19 cellular contexts compared by ENCODE assay signal in the genomic region with DNA sequence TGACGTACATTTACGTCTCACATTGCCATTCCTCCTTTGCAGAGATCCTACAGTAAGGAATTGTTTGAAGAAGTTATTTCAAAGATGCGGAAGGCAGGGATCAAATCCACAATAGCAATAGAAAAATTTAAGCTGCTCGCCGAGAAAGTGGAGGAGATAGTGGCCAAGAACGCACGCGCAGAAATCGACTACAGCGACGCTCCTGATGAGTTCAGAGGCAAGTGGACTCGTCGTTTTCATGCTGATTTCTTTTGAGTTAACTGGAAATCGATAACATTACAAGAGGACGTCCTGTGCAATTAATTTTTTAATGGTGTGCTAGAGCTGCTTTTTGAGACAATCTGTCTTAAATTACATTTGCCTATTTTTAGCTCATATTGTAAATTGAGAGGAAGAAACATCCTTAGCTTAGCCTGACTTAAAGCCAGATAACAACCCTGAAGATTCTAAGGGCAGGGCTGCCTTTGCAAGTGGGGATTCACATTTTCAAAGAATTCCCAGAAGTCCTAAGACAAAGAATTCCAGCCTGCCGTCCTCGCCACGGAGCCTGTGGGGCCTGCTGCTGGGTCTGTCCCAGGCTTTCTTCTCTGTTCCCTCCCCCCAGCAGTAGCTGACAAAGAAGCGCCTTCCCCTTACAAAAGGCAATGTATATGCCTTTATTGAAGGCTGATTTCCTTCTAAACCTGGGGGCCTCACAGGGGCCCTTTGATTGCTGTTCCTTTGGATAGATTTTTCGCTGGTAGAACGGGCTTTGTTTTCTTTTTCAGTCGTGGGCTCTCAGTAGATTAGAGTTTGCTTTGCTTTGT. TPM values are rescaled to one million over a fixed set of nuclear protein-coding genes. Genes with fewer than 3 reads are reported as not detected.
DNase-seq lines count a peak whose midpoint lies in the region; ATAC-seq and TF ChIP-seq lines count a peak whose summit lies in the region.
"Had no signal": no experiment of that assay in that cellular context is flagged by ENCODE, and none has a peak within 500 bp of the region (broad histone marks: within the 10 kb centered on the region; RNA-seq: fewer than 3 reads in every experiment).

No MANE protein-coding gene starts in this region.

- H3K4me1 ChIP-seq in GM23248 (ENCODE audit: insufficient read depth) (peaks cover 9% of the 10 kb centered on the region), psoas muscle (peaks cover 9% of the 10 kb centered on the region)

- no peak overlapping the region for H2AFZ ChIP-seq in GM23248

- in situ Hi-C loops in GM23248 (cut with MboI), result no loop called here

- DNase-seq in GM23248, result peak; percentile 23
- peak in 7 of 61 donors; percentile 2 to 32 (median 10) for DNase-seq in caudate nucleus (lab: John Stamatoyannopoulos, UW)
- DNase-seq in iPS-NIHi11 (ENCODE audit: low spot score), result peak; percentile 52
- DNase-seq in psoas muscle, result no peak
- no peak for DNase-seq in NCI-H2107 treated with DMSO at 0.1 percent for 48 hours (lab: John Stamatoyannopoulos, UW; ENCODE audit: unreplicated experiment)
- no peak for DNase-seq in dedifferentiated amniotic fluid mesenchymal stem cell (ENCODE audit: extremely low spot score)
- DNase-seq in NCI-H1417 (lab: John Stamatoyannopoulos, UW), result no peak
- DNase-seq: activated CD8-positive, alpha-beta T cell treated with anti-CD3 and anti-CD28 coated beads for 36 hours; activated T-cell treated with anti-CD3 and anti-CD28 coated beads, Interleukin-2, amount 50 U/mL, for 48 hours; effector memory CD8-positive, alpha-beta T cell; HFFc6; left ventricle myocardium superior; NCI-H1436 treated with DMSO at 0.1 percent for 48 hours; NCI-H446 treated with DMSO at 0.1 percent for 48 hours; Right ventricle myocardium superior; T-helper 1 cell; trophoblast cell had no signal

- no peaks in the 10 kb centered on the region for H3K9me3 ChIP-seq in GM23248 (ENCODE audit: low read depth)
- H3K9me3 ChIP-seq in psoas muscle, result no peaks in the 10 kb centered on the region

- H3K27me3 ChIP-seq in GM23248 (replicated peaks; ENCODE audit: insufficient read depth) (no peaks in the 10 kb centered on the region), psoas muscle (ENCODE audit: insufficient read depth in 3 of 3, low read length in 2 of 3) (no peaks in the 10 kb centered on the region)

- ATAC-seq in psoas muscle, result peak in 1 of 4 donors; percentile 42
- ATAC-seq in HG02610 (IDR thresholded peaks at IDR 0.05; ENCODE audit: unreplicated experiment), result no peak
- ATAC-seq: activated CD8-positive, alpha-beta T cell treated with anti-CD3 and anti-CD28 coated beads for 36 hours; effector memory CD8-positive, alpha-beta T cell; left ventricle myocardium superior; stimulated activated effector memory CD8-positive, alpha-beta T cell treated with anti-CD3 and anti-CD28 coated beads, Interleukin-12 subunit alpha, Interleukin-12 subunit beta, amount 100 ng/mL, for 72 hours had no signal

- TF ChIP-seq CTCF in psoas muscle (IDR thresholded peaks at IDR 0.05), result no peak

- H3K9ac ChIP-seq in GM23248, result no peak overlapping the region

- WGBS in GM23248 (ENCODE audit: low coverage in 1 of 2, low lambda C conversion rate in 2 of 2, missing lambda C conversion rate in 2 of 2), 2 experiments, result 44 to 46% methylated on average over 21 to 22 of the region's 22 CpGs
- 43 to 63% (median 44%) methylated on average over 22 of the region's 22 CpGs for WGBS in psoas muscle, 3 donors

- H3K4me2 ChIP-seq in GM23248 (ENCODE audit: unreplicated experiment), result no peak overlapping the region

- H3K36me3 ChIP-seq in GM23248 (ENCODE audit: low read depth), result peaks cover 15% of the 10 kb centered on the region; the same call in 1 of the 2 replicates
- H3K36me3 ChIP-seq in psoas muscle (ENCODE audit: insufficient read depth in 1 of 2, low read depth in 1 of 2), result peaks cover 13 to 39% of the 10 kb centered on the region in 2 donors

- H3K4me3 ChIP-seq in GM23248, result no peak overlapping the region
- H3K4me3 ChIP-seq in psoas muscle, result peak overlapping the region; percentile 15

- intact Hi-C loops in psoas muscle (cut with DNase I), result no loop called here

- 0 out of 2 replicates have a peak, but pooled peaks cover 4% of the 10 kb centered on the region for H3F3A ChIP-seq in GM23248 (ENCODE audit: insufficient read depth)

- H3K27ac ChIP-seq in GM23248 (no peak overlapping the region), caudate nucleus (ENCODE audit: low read depth, low read length) (peak overlapping the region; percentile 95), psoas muscle (peak overlapping the region; percentile 61)

- no peaks in the 10 kb centered on the region for H3K79me2 ChIP-seq in GM23248 (ENCODE audit: insufficient read depth)

- no peaks in the 10 kb centered on the region for H4K20me1 ChIP-seq in GM23248 (ENCODE audit: insufficient read depth)

- H3K9me2 ChIP-seq in GM23248 (ENCODE audit: insufficient read depth), result no peaks in the 10 kb centered on the region

RNA-seq across cellular contexts. Expression of gene KIF1B, which starts 31.6 kb away (rescaled TPM):
- 24.8 and 25.8 TPM in 2 replicates for total RNA-seq in GM23248 (2014; rRNA removed; shearing (Covaris generic))
- 14.7 and 14.8 TPM in 2 replicates for polyA plus RNA-seq in GM23248 (2016; fragmentation: Nextera tagmentation; extraction: Ambion mirVana)
- total RNA-seq in psoas muscle, result 100 to 1,000 TPM; 221 to 391 (median 338) TPM
- polyA plus RNA-seq in psoas muscle, result 100 to 1,000 TPM in 2 of 3 donors, 10 to 100 TPM in 1; 31.8 to 332 (median 105) TPM

Comparison
In these comparisons a context has a peak if more than half of its experiments do, and no peak if none do; other contexts are left out.
1. DNase-seq: peak in GM23248 (single experiment) and iPS-NIHi11 (single experiment); none in psoas muscle (0 of 2), NCI-H2107 treated with DMSO at 0.1 percent for 48 hours (single experiment), dedifferentiated amniotic fluid mesenchymal stem cell (single experiment) and NCI-H1417 (0 of 3).